Comparison of ENCODE assay signal across 1 cellular context in genomic region chr2:219285348-219285685, GRCh38.
TF ChIP-seq lines count a peak whose summit lies in the region.

No MANE protein-coding gene starts in this region.

TF ChIP-seq in H1, 55 proteins besides CTCF, POLR2A, EP300 and RAD21:
- TF ChIP-seq SUZ12 (IDR thresholded peaks at IDR 0.05; ENCODE audit: low read length) (no peak), CBX8 (IDR thresholded peaks at IDR 0.05; ENCODE audit: borderline replicate concordance, low read depth, low read length) (no peak), GTF2F1 (IDR thresholded peaks at IDR 0.05; ENCODE audit: borderline replicate concordance, low read depth, low read length) (no peak), SP2 (IDR thresholded peaks at IDR 0.05; ENCODE audit: low read length) (no peak), NRF1 (IDR thresholded peaks at IDR 0.05; ENCODE audit: low read depth, low read length) (no peak), TEAD4 (IDR thresholded peaks at IDR 0.05; ENCODE audit: low read depth, low read length) (no peak), CBX5 (IDR thresholded peaks at IDR 0.05; ENCODE audit: low read depth, low read length) (no peak), POLR2AphosphoS5 (IDR thresholded peaks at IDR 0.05; ENCODE audit: low read depth, low read length) (no peak), BRCA1 (IDR thresholded peaks at IDR 0.05; ENCODE audit: low read depth, low read length) (no peak), SRF (IDR thresholded peaks at IDR 0.05; ENCODE audit: low read depth, low read length) (no peak)
- TF ChIP-seq, protein P1, sequence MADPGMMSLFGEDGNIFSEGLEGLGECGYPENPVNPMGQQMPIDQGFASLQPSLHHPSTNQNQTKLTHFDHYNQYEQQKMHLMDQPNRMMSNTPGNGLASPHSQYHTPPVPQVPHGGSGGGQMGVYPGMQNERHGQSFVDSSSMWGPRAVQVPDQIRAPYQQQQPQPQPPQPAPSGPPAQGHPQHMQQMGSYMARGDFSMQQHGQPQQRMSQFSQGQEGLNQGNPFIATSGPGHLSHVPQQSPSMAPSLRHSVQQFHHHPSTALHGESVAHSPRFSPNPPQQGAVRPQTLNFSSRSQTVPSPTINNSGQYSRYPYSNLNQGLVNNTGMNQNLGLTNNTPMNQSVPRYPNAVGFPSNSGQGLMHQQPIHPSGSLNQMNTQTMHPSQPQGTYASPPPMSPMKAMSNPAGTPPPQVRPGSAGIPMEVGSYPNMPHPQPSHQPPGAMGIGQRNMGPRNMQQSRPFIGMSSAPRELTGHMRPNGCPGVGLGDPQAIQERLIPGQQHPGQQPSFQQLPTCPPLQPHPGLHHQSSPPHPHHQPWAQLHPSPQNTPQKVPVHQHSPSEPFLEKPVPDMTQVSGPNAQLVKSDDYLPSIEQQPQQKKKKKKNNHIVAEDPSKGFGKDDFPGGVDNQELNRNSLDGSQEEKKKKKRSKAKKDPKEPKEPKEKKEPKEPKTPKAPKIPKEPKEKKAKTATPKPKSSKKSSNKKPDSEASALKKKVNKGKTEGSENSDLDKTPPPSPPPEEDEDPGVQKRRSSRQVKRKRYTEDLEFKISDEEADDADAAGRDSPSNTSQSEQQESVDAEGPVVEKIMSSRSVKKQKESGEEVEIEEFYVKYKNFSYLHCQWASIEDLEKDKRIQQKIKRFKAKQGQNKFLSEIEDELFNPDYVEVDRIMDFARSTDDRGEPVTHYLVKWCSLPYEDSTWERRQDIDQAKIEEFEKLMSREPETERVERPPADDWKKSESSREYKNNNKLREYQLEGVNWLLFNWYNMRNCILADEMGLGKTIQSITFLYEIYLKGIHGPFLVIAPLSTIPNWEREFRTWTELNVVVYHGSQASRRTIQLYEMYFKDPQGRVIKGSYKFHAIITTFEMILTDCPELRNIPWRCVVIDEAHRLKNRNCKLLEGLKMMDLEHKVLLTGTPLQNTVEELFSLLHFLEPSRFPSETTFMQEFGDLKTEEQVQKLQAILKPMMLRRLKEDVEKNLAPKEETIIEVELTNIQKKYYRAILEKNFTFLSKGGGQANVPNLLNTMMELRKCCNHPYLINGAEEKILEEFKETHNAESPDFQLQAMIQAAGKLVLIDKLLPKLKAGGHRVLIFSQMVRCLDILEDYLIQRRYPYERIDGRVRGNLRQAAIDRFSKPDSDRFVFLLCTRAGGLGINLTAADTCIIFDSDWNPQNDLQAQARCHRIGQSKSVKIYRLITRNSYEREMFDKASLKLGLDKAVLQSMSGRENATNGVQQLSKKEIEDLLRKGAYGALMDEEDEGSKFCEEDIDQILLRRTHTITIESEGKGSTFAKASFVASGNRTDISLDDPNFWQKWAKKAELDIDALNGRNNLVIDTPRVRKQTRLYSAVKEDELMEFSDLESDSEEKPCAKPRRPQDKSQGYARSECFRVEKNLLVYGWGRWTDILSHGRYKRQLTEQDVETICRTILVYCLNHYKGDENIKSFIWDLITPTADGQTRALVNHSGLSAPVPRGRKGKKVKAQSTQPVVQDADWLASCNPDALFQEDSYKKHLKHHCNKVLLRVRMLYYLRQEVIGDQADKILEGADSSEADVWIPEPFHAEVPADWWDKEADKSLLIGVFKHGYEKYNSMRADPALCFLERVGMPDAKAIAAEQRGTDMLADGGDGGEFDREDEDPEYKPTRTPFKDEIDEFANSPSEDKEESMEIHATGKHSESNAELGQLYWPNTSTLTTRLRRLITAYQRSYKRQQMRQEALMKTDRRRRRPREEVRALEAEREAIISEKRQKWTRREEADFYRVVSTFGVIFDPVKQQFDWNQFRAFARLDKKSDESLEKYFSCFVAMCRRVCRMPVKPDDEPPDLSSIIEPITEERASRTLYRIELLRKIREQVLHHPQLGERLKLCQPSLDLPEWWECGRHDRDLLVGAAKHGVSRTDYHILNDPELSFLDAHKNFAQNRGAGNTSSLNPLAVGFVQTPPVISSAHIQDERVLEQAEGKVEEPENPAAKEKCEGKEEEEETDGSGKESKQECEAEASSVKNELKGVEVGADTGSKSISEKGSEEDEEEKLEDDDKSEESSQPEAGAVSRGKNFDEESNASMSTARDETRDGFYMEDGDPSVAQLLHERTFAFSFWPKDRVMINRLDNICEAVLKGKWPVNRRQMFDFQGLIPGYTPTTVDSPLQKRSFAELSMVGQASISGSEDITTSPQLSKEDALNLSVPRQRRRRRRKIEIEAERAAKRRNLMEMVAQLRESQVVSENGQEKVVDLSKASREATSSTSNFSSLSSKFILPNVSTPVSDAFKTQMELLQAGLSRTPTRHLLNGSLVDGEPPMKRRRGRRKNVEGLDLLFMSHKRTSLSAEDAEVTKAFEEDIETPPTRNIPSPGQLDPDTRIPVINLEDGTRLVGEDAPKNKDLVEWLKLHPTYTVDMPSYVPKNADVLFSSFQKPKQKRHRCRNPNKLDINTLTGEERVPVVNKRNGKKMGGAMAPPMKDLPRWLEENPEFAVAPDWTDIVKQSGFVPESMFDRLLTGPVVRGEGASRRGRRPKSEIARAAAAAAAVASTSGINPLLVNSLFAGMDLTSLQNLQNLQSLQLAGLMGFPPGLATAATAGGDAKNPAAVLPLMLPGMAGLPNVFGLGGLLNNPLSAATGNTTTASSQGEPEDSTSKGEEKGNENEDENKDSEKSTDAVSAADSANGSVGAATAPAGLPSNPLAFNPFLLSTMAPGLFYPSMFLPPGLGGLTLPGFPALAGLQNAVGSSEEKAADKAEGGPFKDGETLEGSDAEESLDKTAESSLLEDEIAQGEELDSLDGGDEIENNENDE (IDR thresholded peaks at IDR 0.05; ENCODE audit: insufficient replicate concordance, low read length): no peak
TF ChIP-seq in H1: peak in this region for 0.
